In the genomic region with DNA sequence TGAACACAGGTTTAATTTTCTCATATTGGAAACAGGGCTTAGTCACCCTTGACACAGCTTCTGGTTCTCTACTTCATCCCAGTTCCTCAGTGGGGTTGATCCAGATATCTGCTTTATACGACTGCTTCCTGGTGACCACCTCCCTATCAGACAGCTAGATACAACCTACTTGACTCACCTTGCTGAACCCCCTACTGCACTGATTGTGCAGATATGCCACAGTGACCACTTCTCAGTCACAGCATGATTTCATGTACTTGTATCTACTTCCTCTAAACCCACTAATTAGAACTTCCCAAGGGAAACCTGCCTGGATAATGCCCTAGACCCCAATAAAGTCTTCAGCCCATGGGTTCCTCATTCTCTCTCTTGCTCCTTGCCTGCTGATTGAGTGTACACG, we compare ENCODE assay signal across 1 cellular context.
TF ChIP-seq lines count a peak whose summit lies in the region.

No MANE protein-coding gene starts in this region.

TF ChIP-seq in GM23338, 12 proteins besides CTCF, POLR2A, EP300 and RAD21 (continued from another document):
- TF ChIP-seq, protein P1, sequence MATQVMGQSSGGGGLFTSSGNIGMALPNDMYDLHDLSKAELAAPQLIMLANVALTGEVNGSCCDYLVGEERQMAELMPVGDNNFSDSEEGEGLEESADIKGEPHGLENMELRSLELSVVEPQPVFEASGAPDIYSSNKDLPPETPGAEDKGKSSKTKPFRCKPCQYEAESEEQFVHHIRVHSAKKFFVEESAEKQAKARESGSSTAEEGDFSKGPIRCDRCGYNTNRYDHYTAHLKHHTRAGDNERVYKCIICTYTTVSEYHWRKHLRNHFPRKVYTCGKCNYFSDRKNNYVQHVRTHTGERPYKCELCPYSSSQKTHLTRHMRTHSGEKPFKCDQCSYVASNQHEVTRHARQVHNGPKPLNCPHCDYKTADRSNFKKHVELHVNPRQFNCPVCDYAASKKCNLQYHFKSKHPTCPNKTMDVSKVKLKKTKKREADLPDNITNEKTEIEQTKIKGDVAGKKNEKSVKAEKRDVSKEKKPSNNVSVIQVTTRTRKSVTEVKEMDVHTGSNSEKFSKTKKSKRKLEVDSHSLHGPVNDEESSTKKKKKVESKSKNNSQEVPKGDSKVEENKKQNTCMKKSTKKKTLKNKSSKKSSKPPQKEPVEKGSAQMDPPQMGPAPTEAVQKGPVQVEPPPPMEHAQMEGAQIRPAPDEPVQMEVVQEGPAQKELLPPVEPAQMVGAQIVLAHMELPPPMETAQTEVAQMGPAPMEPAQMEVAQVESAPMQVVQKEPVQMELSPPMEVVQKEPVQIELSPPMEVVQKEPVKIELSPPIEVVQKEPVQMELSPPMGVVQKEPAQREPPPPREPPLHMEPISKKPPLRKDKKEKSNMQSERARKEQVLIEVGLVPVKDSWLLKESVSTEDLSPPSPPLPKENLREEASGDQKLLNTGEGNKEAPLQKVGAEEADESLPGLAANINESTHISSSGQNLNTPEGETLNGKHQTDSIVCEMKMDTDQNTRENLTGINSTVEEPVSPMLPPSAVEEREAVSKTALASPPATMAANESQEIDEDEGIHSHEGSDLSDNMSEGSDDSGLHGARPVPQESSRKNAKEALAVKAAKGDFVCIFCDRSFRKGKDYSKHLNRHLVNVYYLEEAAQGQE (IDR thresholded peaks at IDR 0.05; ENCODE audit: unreplicated experiment) = no peak
- TF ChIP-seq JUNB (IDR thresholded peaks at IDR 0.05; ENCODE audit: unreplicated experiment) (no peak), CREB1 (CRISPR knock-in tag; IDR thresholded peaks at IDR 0.05; ENCODE audit: low read depth) (no peak), POLR2AphosphoS5 (IDR thresholded peaks at IDR 0.05; ENCODE audit: low read depth) (no peak), EZH2 (IDR thresholded peaks at IDR 0.05; ENCODE audit: low read depth, unreplicated experiment) (no peak), NANOG (IDR thresholded peaks at IDR 0.05; ENCODE audit: borderline replicate concordance) (no peak), ZNF331 (CRISPR knock-in tag; IDR thresholded peaks at IDR 0.05; ENCODE audit: low read depth) (no peak)
- TF ChIP-seq, protein P2, sequence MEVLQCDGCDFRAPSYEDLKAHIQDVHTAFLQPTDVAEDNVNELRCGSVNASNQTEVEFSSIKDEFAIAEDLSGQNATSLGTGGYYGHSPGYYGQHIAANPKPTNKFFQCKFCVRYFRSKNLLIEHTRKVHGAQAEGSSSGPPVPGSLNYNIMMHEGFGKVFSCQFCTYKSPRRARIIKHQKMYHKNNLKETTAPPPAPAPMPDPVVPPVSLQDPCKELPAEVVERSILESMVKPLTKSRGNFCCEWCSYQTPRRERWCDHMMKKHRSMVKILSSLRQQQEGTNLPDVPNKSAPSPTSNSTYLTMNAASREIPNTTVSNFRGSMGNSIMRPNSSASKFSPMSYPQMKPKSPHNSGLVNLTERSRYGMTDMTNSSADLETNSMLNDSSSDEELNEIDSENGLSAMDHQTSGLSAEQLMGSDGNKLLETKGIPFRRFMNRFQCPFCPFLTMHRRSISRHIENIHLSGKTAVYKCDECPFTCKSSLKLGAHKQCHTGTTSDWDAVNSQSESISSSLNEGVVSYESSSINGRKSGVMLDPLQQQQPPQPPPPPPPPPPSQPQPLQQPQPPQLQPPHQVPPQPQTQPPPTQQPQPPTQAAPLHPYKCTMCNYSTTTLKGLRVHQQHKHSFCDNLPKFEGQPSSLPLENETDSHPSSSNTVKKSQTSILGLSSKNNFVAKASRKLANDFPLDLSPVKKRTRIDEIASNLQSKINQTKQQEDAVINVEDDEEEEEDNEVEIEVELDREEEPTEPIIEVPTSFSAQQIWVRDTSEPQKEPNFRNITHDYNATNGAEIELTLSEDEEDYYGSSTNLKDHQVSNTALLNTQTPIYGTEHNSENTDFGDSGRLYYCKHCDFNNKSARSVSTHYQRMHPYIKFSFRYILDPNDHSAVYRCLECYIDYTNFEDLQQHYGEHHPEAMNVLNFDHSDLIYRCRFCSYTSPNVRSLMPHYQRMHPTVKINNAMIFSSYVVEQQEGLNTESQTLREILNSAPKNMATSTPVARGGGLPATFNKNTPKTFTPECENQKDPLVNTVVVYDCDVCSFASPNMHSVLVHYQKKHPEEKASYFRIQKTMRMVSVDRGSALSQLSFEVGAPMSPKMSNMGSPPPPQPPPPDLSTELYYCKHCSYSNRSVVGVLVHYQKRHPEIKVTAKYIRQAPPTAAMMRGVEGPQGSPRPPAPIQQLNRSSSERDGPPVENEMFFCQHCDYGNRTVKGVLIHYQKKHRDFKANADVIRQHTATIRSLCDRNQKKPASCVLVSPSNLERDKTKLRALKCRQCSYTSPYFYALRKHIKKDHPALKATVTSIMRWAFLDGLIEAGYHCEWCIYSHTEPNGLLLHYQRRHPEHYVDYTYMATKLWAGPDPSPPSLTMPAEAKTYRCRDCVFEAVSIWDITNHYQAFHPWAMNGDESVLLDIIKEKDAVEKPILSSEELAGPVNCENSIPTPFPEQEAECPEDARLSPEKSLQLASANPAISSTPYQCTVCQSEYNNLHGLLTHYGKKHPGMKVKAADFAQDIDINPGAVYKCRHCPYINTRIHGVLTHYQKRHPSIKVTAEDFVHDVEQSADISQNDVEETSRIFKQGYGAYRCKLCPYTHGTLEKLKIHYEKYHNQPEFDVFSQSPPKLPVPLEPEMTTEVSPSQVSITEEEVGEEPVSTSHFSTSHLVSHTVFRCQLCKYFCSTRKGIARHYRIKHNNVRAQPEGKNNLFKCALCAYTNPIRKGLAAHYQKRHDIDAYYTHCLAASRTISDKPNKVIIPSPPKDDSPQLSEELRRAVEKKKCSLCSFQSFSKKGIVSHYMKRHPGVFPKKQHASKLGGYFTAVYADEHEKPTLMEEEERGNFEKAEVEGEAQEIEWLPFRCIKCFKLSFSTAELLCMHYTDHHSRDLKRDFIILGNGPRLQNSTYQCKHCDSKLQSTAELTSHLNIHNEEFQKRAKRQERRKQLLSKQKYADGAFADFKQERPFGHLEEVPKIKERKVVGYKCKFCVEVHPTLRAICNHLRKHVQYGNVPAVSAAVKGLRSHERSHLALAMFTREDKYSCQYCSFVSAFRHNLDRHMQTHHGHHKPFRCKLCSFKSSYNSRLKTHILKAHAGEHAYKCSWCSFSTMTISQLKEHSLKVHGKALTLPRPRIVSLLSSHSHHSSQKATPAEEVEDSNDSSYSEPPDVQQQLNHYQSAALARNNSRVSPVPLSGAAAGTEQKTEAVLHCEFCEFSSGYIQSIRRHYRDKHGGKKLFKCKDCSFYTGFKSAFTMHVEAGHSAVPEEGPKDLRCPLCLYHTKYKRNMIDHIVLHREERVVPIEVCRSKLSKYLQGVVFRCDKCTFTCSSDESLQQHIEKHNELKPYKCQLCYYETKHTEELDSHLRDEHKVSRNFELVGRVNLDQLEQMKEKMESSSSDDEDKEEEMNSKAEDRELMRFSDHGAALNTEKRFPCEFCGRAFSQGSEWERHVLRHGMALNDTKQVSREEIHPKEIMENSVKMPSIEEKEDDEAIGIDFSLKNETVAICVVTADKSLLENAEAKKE (CRISPR knock-in tag; IDR thresholded peaks at IDR 0.05) = no peak
